In genomic region chr21:5090132-5091079, GRCh38 we compare ENCODE assay signal across 7 cellular contexts.
DNase-seq lines count a peak whose midpoint lies in the region; ATAC-seq and TF ChIP-seq lines count a peak whose summit lies in the region.
"Not testable (repeated sequence)": the region's sequence is repeated elsewhere in the genome, so short reads cannot be mapped to it uniquely, and the experiment has no call there.

No MANE protein-coding gene starts in this region.

- not testable (repeated sequence) for H3K27me3 Mint-ChIP-seq in activated CD4-positive, alpha-beta T cell treated with anti-CD3 and anti-CD28 coated beads, Interleukin-2, amount 10 ng/mL, durations not matched to agents 24 days and 14 days; dendritic cell treated with granulocyte-macrophage colony-stimulating factor and Interleukin-4, amounts not matched to agents 40 ng/mL and 50 ng/mL, for 4 days

- H3K27me3 ChIP-seq in heart right ventricle = not testable (repeated sequence)

- H3K36me3 Mint-ChIP-seq in activated CD4-positive, alpha-beta T cell treated with anti-CD3 and anti-CD28 coated beads, Interleukin-2, amount 10 ng/mL, durations not matched to agents 24 days and 14 days (ENCODE audit: low read depth); dendritic cell treated with granulocyte-macrophage colony-stimulating factor and Interleukin-4, amounts not matched to agents 40 ng/mL and 50 ng/mL, for 4 days (ENCODE audit: low read depth): not testable (repeated sequence)

- 92 to 94% methylated on average over 15 to 20 of the region's 34 CpGs for WGBS in heart right ventricle, 2 donors

- peak overlapping the region in 7 of 10 donors; percentile 9 to 56 (median 39) for H3K27ac ChIP-seq in heart right ventricle

- H3K9me3 ChIP-seq in heart right ventricle = not testable (repeated sequence)

- not testable (repeated sequence) for H3K4me3 Mint-ChIP-seq in activated CD4-positive, alpha-beta T cell treated with anti-CD3 and anti-CD28 coated beads, Interleukin-2, amount 10 ng/mL, durations not matched to agents 24 days and 14 days
- H3K4me3 Mint-ChIP-seq in dendritic cell treated with granulocyte-macrophage colony-stimulating factor and Interleukin-4, amounts not matched to agents 40 ng/mL and 50 ng/mL, for 4 days = peak overlapping the region; percentile 46

- H3K4me1 Mint-ChIP-seq in activated CD4-positive, alpha-beta T cell treated with anti-CD3 and anti-CD28 coated beads, Interleukin-2, amount 10 ng/mL, durations not matched to agents 24 days and 14 days; dendritic cell treated with granulocyte-macrophage colony-stimulating factor and Interleukin-4, amounts not matched to agents 40 ng/mL and 50 ng/mL, for 4 days (ENCODE audit: low read depth): not testable (repeated sequence)

- ATAC-seq in heart right ventricle (peak in 5 of 8 donors; percentile 8 to 61 (median 25)), left colon (peak; percentile 25), sciatic nerve (peak; percentile 43)

- peak; percentile 43 for DNase-seq in activated CD4-positive, alpha-beta T cell treated with anti-CD3 and anti-CD28 coated beads, Interleukin-2, amount 10 ng/mL, durations not matched to agents 24 days and 14 days
- DNase-seq in heart right ventricle = not testable (repeated sequence)
- DNase-seq in left colon (peak; percentile 7 to 20), mesenteric fat pad (ENCODE audit: low spot score) (peak; percentile 76), sciatic nerve (ENCODE audit: low spot score) (peak; percentile 42), ureter (ENCODE audit: low spot score) (peak; percentile 12)

- H3K4me1 ChIP-seq in heart right ventricle = not testable (repeated sequence)

- H3K4me3 ChIP-seq in heart right ventricle = not testable (repeated sequence)

- not testable (repeated sequence) for TF ChIP-seq CTCF in heart right ventricle (IDR thresholded peaks at IDR 0.05)

- not testable (repeated sequence) for H3K27ac Mint-ChIP-seq in activated CD4-positive, alpha-beta T cell treated with anti-CD3 and anti-CD28 coated beads, Interleukin-2, amount 10 ng/mL, durations not matched to agents 24 days and 14 days
- H3K27ac Mint-ChIP-seq in dendritic cell treated with granulocyte-macrophage colony-stimulating factor and Interleukin-4, amounts not matched to agents 40 ng/mL and 50 ng/mL, for 4 days = peak overlapping the region; percentile 84

- intact Hi-C loops in activated CD4-positive, alpha-beta T cell treated with anti-CD3 and anti-CD28 coated beads, Interleukin-2, amount 10 ng/mL, durations not matched to agents 24 days and 14 days (cut with micrococcal nuclease); dendritic cell treated with granulocyte-macrophage colony-stimulating factor and Interleukin-4, amounts not matched to agents 40 ng/mL and 50 ng/mL, for 4 days (cut with micrococcal nuclease); heart right ventricle (cut with DNase I); left colon (cut with DNase I, micrococcal nuclease); sciatic nerve (cut with DNase I): not testable (repeated sequence)

- H3K9me3 Mint-ChIP-seq in activated CD4-positive, alpha-beta T cell treated with anti-CD3 and anti-CD28 coated beads, Interleukin-2, amount 10 ng/mL, durations not matched to agents 24 days and 14 days; dendritic cell treated with granulocyte-macrophage colony-stimulating factor and Interleukin-4, amounts not matched to agents 40 ng/mL and 50 ng/mL, for 4 days: not testable (repeated sequence)

- not testable (repeated sequence) for H3K36me3 ChIP-seq in heart right ventricle
